ENCODE assay signal across 8 cellular contexts in the genomic region with DNA sequence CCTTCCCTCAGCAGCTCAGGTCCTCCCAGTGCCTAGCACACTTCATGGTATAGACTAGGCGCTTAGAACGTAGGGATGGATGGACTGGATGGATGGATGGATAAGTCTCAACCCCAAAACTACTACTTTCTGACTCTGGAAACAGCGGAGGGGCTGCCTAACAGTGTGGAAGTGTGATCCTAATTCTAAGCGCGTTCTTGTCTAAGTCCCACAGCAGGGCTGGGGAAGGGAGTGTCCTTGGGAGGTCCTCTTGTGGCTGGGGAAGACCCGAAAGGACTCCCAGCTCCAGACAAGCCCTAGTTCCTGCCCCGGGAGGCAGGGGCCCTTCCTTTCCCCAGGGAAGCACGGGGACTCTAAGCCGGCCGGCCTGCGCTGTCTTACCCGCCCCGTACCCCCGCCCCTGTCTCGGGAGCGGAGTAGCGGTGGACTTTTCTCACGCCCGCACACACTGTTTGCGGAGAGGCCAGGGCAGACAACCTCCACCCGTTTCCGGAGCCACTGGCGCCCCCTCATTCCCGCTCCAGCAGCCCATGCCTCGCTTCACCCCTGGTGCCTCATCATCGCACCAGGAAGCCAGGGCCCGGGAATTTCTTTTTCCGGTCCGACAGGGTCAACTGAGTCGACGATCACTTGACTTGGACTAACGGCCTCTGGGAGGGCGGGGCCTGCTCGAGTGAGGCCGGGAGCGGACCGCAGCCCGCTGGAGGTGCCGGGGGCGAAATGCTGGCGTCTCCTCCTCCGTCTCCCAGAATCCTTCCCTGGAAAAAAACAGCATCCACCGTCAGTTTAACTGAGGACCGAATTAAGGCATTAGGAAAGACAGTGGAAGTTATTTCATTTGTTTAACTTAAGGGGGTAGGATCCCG.
A peak's percentile ranks its signal among the peaks of the same experiment; 100 is the strongest.
DNase-seq lines count a peak whose midpoint lies in the region; ATAC-seq and TF ChIP-seq lines count a peak whose summit lies in the region.

No MANE protein-coding gene starts in this region.

- ATAC-seq in HG03521 (IDR thresholded peaks at IDR 0.05; ENCODE audit: unreplicated experiment) (peak; percentile 50), gastrocnemius medialis (peak; percentile 96 to 98), HG03354 (IDR thresholded peaks at IDR 0.05; ENCODE audit: poor library complexity, severe bottlenecking, unreplicated experiment) (no peak), HG03095 (IDR thresholded peaks at IDR 0.05; ENCODE audit: unreplicated experiment) (no peak)

- DNase-seq in GM03348 (ENCODE audit: low spot score) (peak; percentile 76), SW480 (ENCODE audit: low spot score) (peak; percentile 71), iPS-NIHi7 (ENCODE audit: extremely low spot score) (peak; percentile 73), gastrocnemius medialis (peak; percentile 82 to 89)
- peak; percentile 8 for DNase-seq in central memory CD4-positive, alpha-beta T cell

- in situ Hi-C loops in gastrocnemius medialis (cut with MboI; ENCODE audit: low sequenced_read_pairs in 4 of 4): loop anchor here in 1 of 4 donors (25.0 kb wide), 1 partner anchor 793 kb away; no protein-coding TSS in a partner anchor

- intact Hi-C loops in gastrocnemius medialis (cut with DNase I; ENCODE audit: low total_unique reads): no loop called here

- no peak for TF ChIP-seq CTCF in gastrocnemius medialis (IDR thresholded peaks at IDR 0.05 in 4 of 5, conservative IDR thresholded peaks at IDR 0.05 in 1 of 5)

- no peaks in the 10 kb centered on the region for H3K36me3 ChIP-seq in gastrocnemius medialis

- H3K27ac ChIP-seq in gastrocnemius medialis: peak overlapping the region; percentile 72 to 90 (median 86)

- H3K4me1 ChIP-seq in gastrocnemius medialis: peaks cover 6 to 12% of the 10 kb centered on the region in 2 donors

- no peaks in the 10 kb centered on the region for H3K9me3 ChIP-seq in gastrocnemius medialis

- peak; percentile 20 to 56 for TF ChIP-seq POLR2A in gastrocnemius medialis (IDR thresholded peaks at IDR 0.05)

- no peaks in the 10 kb centered on the region for H3K27me3 ChIP-seq in gastrocnemius medialis

- H3K4me3 ChIP-seq in gastrocnemius medialis: peak overlapping the region; percentile 56 to 76 (median 70)

Comparison
In these comparisons a context has a peak if more than half of its experiments do, and no peak if none do; other contexts are left out.
1. DNase-seq: peak in every context shown above with its lines; median percentile 86 in gastrocnemius medialis; 76 in GM03348; 73 in iPS-NIHi7; 71 in SW480; 8 in central memory CD4-positive, alpha-beta T cell.
2. ATAC-seq: peak in HG03521 (single experiment) and gastrocnemius medialis (2 of 2); none in HG03354 (single experiment) and HG03095 (single experiment).